Comparison of ENCODE assay signal across 3 cellular contexts in the genomic region with DNA sequence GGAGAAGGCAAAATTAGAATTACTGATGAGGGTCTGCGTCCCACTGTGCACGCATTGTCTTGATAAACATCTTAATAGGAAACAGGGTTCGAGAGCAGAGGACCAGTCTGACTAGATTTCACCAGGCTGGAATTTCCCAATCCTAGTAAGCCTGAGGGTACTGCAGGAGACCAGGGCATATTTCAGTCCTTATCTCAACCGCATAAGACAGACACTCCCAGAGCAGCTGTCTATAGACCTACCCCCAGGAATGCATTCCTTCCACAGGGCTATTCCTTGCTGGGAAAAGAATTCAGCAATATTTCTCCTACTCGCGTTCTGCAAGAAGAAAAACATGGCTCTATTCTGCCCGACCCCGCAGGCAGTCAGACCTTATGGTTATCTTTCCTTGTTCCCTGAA. TPM values are rescaled to one million over a fixed set of nuclear protein-coding genes. Genes with fewer than 3 reads are reported as not detected.
"Had no signal": no experiment of that assay in that cellular context is flagged by ENCODE, and none has a peak within 500 bp of the region (broad histone marks: within the 10 kb centered on the region; RNA-seq: fewer than 3 reads in every experiment).

No MANE protein-coding gene starts in this region.

RNA-seq across cellular contexts. Expression of a gene that starts 24.5 kb away (rescaled TPM):
- total RNA-seq: ascending aorta had no signal

RNA-seq across cellular contexts. Expression of a gene that starts 46.8 kb away (rescaled TPM):
- total RNA-seq: activated CD8-positive, alpha-beta memory T cell treated with anti-CD3 and anti-CD28 coated beads for 36 hours; activated T-helper 1 cell treated with anti-CD3 and anti-CD28 coated beads, Interleukin-12 subunit alpha, Interleukin-12 subunit beta, Interleukin-2, Interleukin-4 antibody, amounts not matched to agents 30 ng/mL and 10 ng/mL and 1 ng/mL, durations not matched to agents 14 hours and 24 hours and 36 hours had no signal
